Comparison of ENCODE assay signal across 9 cellular contexts in the genomic region with DNA sequence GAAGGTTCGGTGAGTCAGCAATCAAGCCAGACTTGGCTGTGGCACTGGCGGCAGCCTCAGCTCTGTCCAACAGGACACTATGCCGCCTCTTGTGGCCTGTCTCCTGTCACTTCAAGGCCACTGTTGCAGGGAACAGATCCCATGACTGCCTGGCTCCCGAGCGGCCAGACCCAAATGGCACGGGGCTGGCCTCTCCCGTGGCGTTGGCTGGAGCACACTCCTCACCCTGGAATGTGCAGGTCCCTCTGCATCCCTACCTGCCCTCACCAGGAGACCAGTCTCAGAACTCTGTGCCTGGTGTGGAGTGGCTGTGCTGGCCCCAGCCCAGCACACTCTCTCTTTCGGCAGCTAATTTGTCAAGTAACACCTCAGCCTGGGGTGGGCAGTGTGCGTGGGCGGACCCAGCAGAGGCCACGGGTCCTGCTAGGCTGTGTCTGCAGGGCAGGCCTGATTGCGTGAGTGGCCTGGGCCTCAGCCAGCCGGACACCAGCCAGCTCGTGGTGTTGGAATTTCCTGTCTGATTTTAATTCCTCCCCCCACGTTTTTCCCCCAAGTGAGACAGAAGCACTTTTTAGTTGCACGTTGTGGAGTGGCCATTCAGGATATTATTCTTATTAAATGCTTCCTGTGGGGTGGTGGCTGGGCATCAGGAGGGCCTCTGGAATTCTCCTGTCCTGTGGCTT.
A peak's percentile ranks its signal among the peaks of the same experiment; 100 is the strongest.
DNase-seq lines count a peak whose midpoint lies in the region; ATAC-seq, FAIRE-seq and TF ChIP-seq lines count a peak whose summit lies in the region.
"Had no signal": no experiment of that assay in that cellular context is flagged by ENCODE, and none has a peak within 500 bp of the region (broad histone marks: within the 10 kb centered on the region; RNA-seq: fewer than 3 reads in every experiment).

No MANE protein-coding gene starts in this region.

- intact Hi-C loops in Calu3 (cut with micrococcal nuclease; ENCODE audit: unreplicated experiment) = no loop called here

- no peak overlapping the region for H3K4me3 Mint-ChIP-seq in Calu3 (ENCODE audit: low read depth, unreplicated experiment)

- BruUV-seq in Calu3 (replicated peaks; lab: Mats Ljungman, UMichigan) = no TSS peak

- H3K27ac Mint-ChIP-seq in Calu3 (ENCODE audit: unreplicated experiment) = peak overlapping the region; percentile 83

- CTCF ChIA-PET in Calu3 (lab: Charles Lee) = interaction anchor here (1.3 to 1.6 kb wide), 2 partner anchors 14 to 20 kb away, joined by 3 to 4 read pairs; no protein-coding TSS in a partner anchor

- H3K9me3 Mint-ChIP-seq in Calu3 (ENCODE audit: low read depth, unreplicated experiment) = no peaks in the 10 kb centered on the region

- no peak for TF ChIP-seq CTCF in Calu3 (IDR thresholded peaks at IDR 0.05; ENCODE audit: unreplicated experiment)
- TF ChIP-seq CTCF in omental fat pad (IDR thresholded peaks at IDR 0.05) = no peak

- ATAC-seq in SK-N-SH treated with all-trans-retinoic acid at 6 μM for 48 hours = peak; percentile 84
- peak; percentile 57 for ATAC-seq in omental fat pad (ENCODE audit: low FRiP score)
- no peak for ATAC-seq in GM21381 (IDR thresholded peaks at IDR 0.05; ENCODE audit: unreplicated experiment)

- FAIRE-seq in frontal cortex (lab: Jason Lieb, UNC) = no peak

- DNase-seq in Calu3 (peak; percentile 79), fibroblast of the conjunctiva (ENCODE audit: low read depth) (peak; percentile 75), omental fat pad (ENCODE audit: low spot score) (peak; percentile 58), frontal cortex (ENCODE audit: low spot score in 2 of 2) (no peak), HPDE6-E6E7 (ENCODE audit: extremely low spot score) (no peak)
- no peak for DNase-seq in stimulated activated naive CD4-positive, alpha-beta T cell treated with Interleukin-2 at 50 U/mL for 16 hours (lab: John Stamatoyannopoulos, UW)
- DNase-seq: SIG-M5 had no signal

- peaks cover 8% of the 10 kb centered on the region for H3K36me3 Mint-ChIP-seq in Calu3 (ENCODE audit: insufficient read depth, unreplicated experiment)

- H3K4me1 Mint-ChIP-seq in Calu3 (ENCODE audit: low read depth, unreplicated experiment) = peaks cover 64% of the 10 kb centered on the region

- no peaks in the 10 kb centered on the region for H3K27me3 Mint-ChIP-seq in Calu3 (ENCODE audit: unreplicated experiment)

TF ChIP-seq in SK-N-SH treated with all-trans-retinoic acid at 6 μM for 48 hours, 23 proteins besides CTCF, POLR2A, EP300 and RAD21:
- TF ChIP-seq TCF4 (CRISPR knock-in tag; IDR thresholded peaks at IDR 0.05; ENCODE audit: borderline replicate concordance) (no peak), ZFP3 (CRISPR knock-in tag; IDR thresholded peaks at IDR 0.05) (no peak), OSR1 (CRISPR knock-in tag; IDR thresholded peaks at IDR 0.05) (no peak), ZFP30 (CRISPR knock-in tag; IDR thresholded peaks at IDR 0.05) (no peak)

Comparison
In these comparisons a context has a peak if more than half of its experiments do, and no peak if none do; other contexts are left out.
1. DNase-seq: peak in Calu3 (single experiment), fibroblast of the conjunctiva (single experiment) and omental fat pad (single experiment); none in stimulated activated naive CD4-positive, alpha-beta T cell treated with Interleukin-2 at 50 U/mL for 16 hours (single experiment), frontal cortex (0 of 2) and HPDE6-E6E7 (single experiment).